ENCODE assay signal across 8 cellular contexts in genomic region chr4:154779362-154779947, GRCh38.
DNase-seq lines count a peak whose midpoint lies in the region; ATAC-seq and TF ChIP-seq lines count a peak whose summit lies in the region.

No MANE protein-coding gene starts in this region.

- no peak for ATAC-seq in GM21381 (IDR thresholded peaks at IDR 0.05; ENCODE audit: unreplicated experiment)

- DNase-seq in GM06990 (ENCODE audit: extremely low read depth, insufficient read length) = no peak
- peak; percentile 5 for DNase-seq in NCI-H69 (lab: John Stamatoyannopoulos, UW)
- DNase-seq in epidermal melanocyte (ENCODE audit: insufficient read length, low spot score) = peak; percentile 66
- DNase-seq in activated CD4-positive, alpha-beta T cell treated with anti-CD3 and anti-CD28 coated beads, Interleukin-2, amount 50 U/mL, for 48 hours = no peak
- DNase-seq in NCI-H345 treated with DMSO at 0.1 percent for 48 hours (lab: John Stamatoyannopoulos, UW; ENCODE audit: unreplicated experiment) = no peak
- no peak for DNase-seq in GM19238 (ENCODE audit: insufficient read length, low spot score)

- no peak overlapping the region for H3K4me2 ChIP-seq in parathyroid adenoma (ENCODE audit: low read length)

- no peaks in the 10 kb centered on the region for H3K79me2 ChIP-seq in parathyroid adenoma

- H3K36me3 ChIP-seq in GM06990 (ENCODE audit: control insufficient read depth, insufficient read depth, low read length) (no peaks in the 10 kb centered on the region), parathyroid adenoma (ENCODE audit: control insufficient read depth, insufficient read depth, low read length) (no peaks in the 10 kb centered on the region)

- no peak overlapping the region for H3K4me3 ChIP-seq in GM06990 (replicated peaks; ENCODE audit: low read depth, low read length)
- H3K4me3 ChIP-seq in parathyroid adenoma (ENCODE audit: low read depth, low read length) = no peak overlapping the region

- H3K27me3 ChIP-seq in GM06990 (replicated peaks; ENCODE audit: control insufficient read depth, insufficient read depth, low read length) (no peaks in the 10 kb centered on the region; the same call in 1 of the 2 replicates), parathyroid adenoma (ENCODE audit: control insufficient read depth, insufficient read depth, low read length) (no peaks in the 10 kb centered on the region)

- peak; percentile 38 for TF ChIP-seq CTCF in GM06990 (IDR thresholded peaks at IDR 0.05; ENCODE audit: insufficient read depth, low read length, poor library complexity, severe bottlenecking)
- TF ChIP-seq CTCF in parathyroid adenoma (IDR thresholded peaks at IDR 0.05) = peak; percentile 14

- H3K4me1 ChIP-seq in parathyroid adenoma = no peaks in the 10 kb centered on the region

- H3K9me3 ChIP-seq in parathyroid adenoma (ENCODE audit: control insufficient read depth, low read length) = no peaks in the 10 kb centered on the region

- no peak overlapping the region for H2AFZ ChIP-seq in parathyroid adenoma

- no peak overlapping the region for H3K27ac ChIP-seq in parathyroid adenoma

- H3K9ac ChIP-seq in parathyroid adenoma = no peak overlapping the region

Comparison
In these comparisons a context has a peak if more than half of its experiments do, and no peak if none do; other contexts are left out.
1. DNase-seq: peak in NCI-H69 (single experiment) and epidermal melanocyte (single experiment); none in GM06990 (single experiment), activated CD4-positive, alpha-beta T cell treated with anti-CD3 and anti-CD28 coated beads, Interleukin-2, amount 50 U/mL, for 48 hours (0 of 2), NCI-H345 treated with DMSO at 0.1 percent for 48 hours (single experiment) and GM19238 (single experiment).